ENCODE assay signal across 15 cellular contexts in genomic region chr20:17298169-17298568, GRCh38.
DNase-seq lines count a peak whose midpoint lies in the region; ATAC-seq and TF ChIP-seq lines count a peak whose summit lies in the region.
"Had no signal": no experiment of that assay in that cellular context is flagged by ENCODE, and none has a peak within 500 bp of the region (broad histone marks: within the 10 kb centered on the region; RNA-seq: fewer than 3 reads in every experiment).

No MANE protein-coding gene starts in this region.

- no peaks in the 10 kb centered on the region for H3F3A ChIP-seq in GM23338 (replicated peaks; ENCODE audit: low read depth)

- in situ Hi-C loops in GM13976 (cut with MboI; ENCODE audit: low sequenced_read_pairs, unreplicated experiment), result no loop called here

- H3K27ac ChIP-seq in A673 (ENCODE audit: low read depth, low read length, poor library complexity, severe bottlenecking) (peak overlapping the region; percentile 34), GM23338 (ENCODE audit: low read depth) (no peak overlapping the region), foreskin keratinocyte (no peak overlapping the region)
- H3K27ac ChIP-seq: 22Rv1; BLaER1 treated with 17β-estradiol and CSF1 and Interleukin-3, amounts not matched to agents 10 nM and 100 nM had no signal

- CTCF ChIA-PET in A673 (lab: Charles Lee), result interaction anchor here (1.0 kb wide), 1 partner anchor 16 kb away, joined by 3 read pairs; no protein-coding TSS in a partner anchor
- CTCF ChIA-PET in T-cell (lab: Charles Lee), result interaction anchor here in 1 of 2 donors (0.6 kb wide), 1 partner anchor 1934 kb away, joined by 3 read pairs; no protein-coding TSS in a partner anchor

- no peak for ATAC-seq in GM23338
- peak; percentile 46 for ATAC-seq in foreskin keratinocyte
- no peak for ATAC-seq in T-cell (replicated peaks in 1 of 4)
- ATAC-seq: HepG2 had no signal

- POLR2A ChIA-PET in A673 (lab: Charles Lee; ENCODE audit: low non-redundant PET) (interaction anchor here (0.7 kb wide), 1 partner anchor 15 kb away, joined by 4 read pairs; no protein-coding TSS in a partner anchor), T-cell (lab: Charles Lee) (no interaction called here)

- H3K9me3 Mint-ChIP-seq in GM23338 (no peaks in the 10 kb centered on the region), immature natural killer cell (peaks cover 0 to 1% (median 0%) of the 10 kb centered on the region in 6 donors), T-cell (peaks cover 0 to 5% (median 0%) of the 10 kb centered on the region in 3 donors)

- H3K36me3 Mint-ChIP-seq in GM23338 (ENCODE audit: low read depth), result no peaks in the 10 kb centered on the region; the same call in 2 of the 3 replicates
- no peaks in the 10 kb centered on the region for H3K36me3 Mint-ChIP-seq in immature natural killer cell
- no peaks in the 10 kb centered on the region for H3K36me3 Mint-ChIP-seq in T-cell
- H3K36me3 Mint-ChIP-seq: CD4-positive, CD25-positive, alpha-beta regulatory T cell had no signal

- H3K27me3 ChIP-seq in A673 (replicated peaks; ENCODE audit: insufficient read depth, low read depth, low read length, poor library complexity) (no peaks in the 10 kb centered on the region), GM23338 (ENCODE audit: insufficient read depth) (no peaks in the 10 kb centered on the region), foreskin keratinocyte (no peaks in the 10 kb centered on the region)
- H3K27me3 ChIP-seq: BLaER1 treated with 17β-estradiol and CSF1 and Interleukin-3, amounts not matched to agents 10 nM and 100 nM had no signal

- no peaks in the 10 kb centered on the region; the same call in 1 of the 2 replicates for H4K20me1 ChIP-seq in GM23338 (replicated peaks; ENCODE audit: insufficient read depth)
- H4K20me1 ChIP-seq: BLaER1 treated with 17β-estradiol and CSF1 and Interleukin-3, amounts not matched to agents 10 nM and 100 nM had no signal

- H3K27ac Mint-ChIP-seq in GM23338 (peak overlapping the region; percentile 66; the same call in 1 of the 2 replicates), immature natural killer cell (no peak overlapping the region), T-cell (no peak overlapping the region)
- H3K27ac Mint-ChIP-seq: CD4-positive, CD25-positive, alpha-beta regulatory T cell had no signal

- H3K4me3 Mint-ChIP-seq in GM23338, result no peak overlapping the region
- no peak overlapping the region for H3K4me3 Mint-ChIP-seq in immature natural killer cell
- H3K4me3 Mint-ChIP-seq in T-cell, result no peak overlapping the region
- H3K4me3 Mint-ChIP-seq: CD4-positive, CD25-positive, alpha-beta regulatory T cell had no signal

- H3K79me2 ChIP-seq in GM23338 (replicated peaks; ENCODE audit: insufficient read depth), result no peaks in the 10 kb centered on the region

- no peak overlapping the region for H3K4me3 ChIP-seq in A673 (ENCODE audit: low read depth, low read length, poor library complexity, severe bottlenecking)
- no peak overlapping the region for H3K4me3 ChIP-seq in GM23338
- H3K4me3 ChIP-seq: BLaER1 treated with 17β-estradiol and CSF1 and Interleukin-3, amounts not matched to agents 10 nM and 100 nM had no signal

- peaks cover 11% of the 10 kb centered on the region for H3K9me3 ChIP-seq in A673 (ENCODE audit: low read depth, low read length, poor library complexity, severe bottlenecking)
- H3K9me3 ChIP-seq: BLaER1 treated with 17β-estradiol and CSF1 and Interleukin-3, amounts not matched to agents 10 nM and 100 nM had no signal

- no peak overlapping the region for H2AFZ ChIP-seq in GM23338

- peak; percentile 76 for DNase-seq in A673 (ENCODE audit: low spot score)
- no peak for DNase-seq in GM23338 (ENCODE audit: low spot score)
- peak; percentile 38 for DNase-seq in RKO (ENCODE audit: low spot score)
- DNase-seq in foreskin keratinocyte, result no peak
- DNase-seq in NCI-H1417 treated with DMSO at 0.1 percent for 48 hours (lab: John Stamatoyannopoulos, UW), result no peak
- no peak for DNase-seq in GM13976 (ENCODE audit: low spot score)
- DNase-seq in immature natural killer cell, result no peak
- no peak for DNase-seq in T-cell
- DNase-seq: AML-193; CD4-positive, CD25-positive, alpha-beta regulatory T cell; DMS53; H7 had no signal

- peaks cover 53% of the 10 kb centered on the region for H3K4me1 ChIP-seq in A673 (ENCODE audit: insufficient read depth, low read length, poor library complexity, severe bottlenecking)
- H3K4me1 ChIP-seq in GM23338 (ENCODE audit: insufficient read depth), result no peaks in the 10 kb centered on the region
- peaks cover 2% of the 10 kb centered on the region for H3K4me1 ChIP-seq in foreskin keratinocyte
- H3K4me1 ChIP-seq: BLaER1 treated with 17β-estradiol and CSF1 and Interleukin-3, amounts not matched to agents 10 nM and 100 nM had no signal

- intact Hi-C loops in A673 (cut with micrococcal nuclease; ENCODE audit: unreplicated experiment), result loop anchor here (5.0 kb wide), 1 partner anchor 126 kb away; no protein-coding TSS in a partner anchor

- H3K27me3 Mint-ChIP-seq in GM23338 (ENCODE audit: insufficient read depth, low read depth, poor library complexity) (no peaks in the 10 kb centered on the region), immature natural killer cell (ENCODE audit: low read depth in 3 of 3) (peaks cover 1 to 10% (median 3%) of the 10 kb centered on the region in 3 donors), T-cell (peaks cover 2 to 14% of the 10 kb centered on the region in 2 donors)

- H3K4me2 ChIP-seq in GM23338, result no peak overlapping the region
- H3K4me2 ChIP-seq: BLaER1 treated with 17β-estradiol and CSF1 and Interleukin-3, amounts not matched to agents 10 nM and 100 nM had no signal

- H3K4me1 Mint-ChIP-seq in GM23338, result no peaks in the 10 kb centered on the region
- no peaks in the 10 kb centered on the region for H3K4me1 Mint-ChIP-seq in immature natural killer cell
- H3K4me1 Mint-ChIP-seq in T-cell, result no peaks in the 10 kb centered on the region
- H3K4me1 Mint-ChIP-seq: CD4-positive, CD25-positive, alpha-beta regulatory T cell had no signal

- TF ChIP-seq CTCF in A673 (conservative IDR thresholded peaks at IDR 0.05; ENCODE audit: low read depth, low read length) (0 out of 2 replicates have a peak, but pooled peaks have one; percentile 11), GM23338 (conservative IDR thresholded peaks at IDR 0.05; ENCODE audit: low read depth in 2 of 2) (no peak), foreskin keratinocyte (conservative IDR thresholded peaks at IDR 0.05) (no peak), GM13976 (IDR thresholded peaks at IDR 0.05; ENCODE audit: borderline replicate concordance, control extremely low read depth, extremely low read depth, insufficient read depth, missing control alignments) (no peak)

- BruUV-seq in A673 (replicated peaks; lab: Mats Ljungman, UMichigan), result no TSS peak

- H3K36me3 ChIP-seq in A673 (ENCODE audit: insufficient read depth, low read length, poor library complexity, severe bottlenecking) (peaks cover 10% of the 10 kb centered on the region), GM23338 (ENCODE audit: insufficient read depth) (no peaks in the 10 kb centered on the region)
- H3K36me3 ChIP-seq: BLaER1 treated with 17β-estradiol and CSF1 and Interleukin-3, amounts not matched to agents 10 nM and 100 nM had no signal

- no peaks in the 10 kb centered on the region for H3K9me2 ChIP-seq in GM23338 (ENCODE audit: insufficient read depth)

TF ChIP-seq in GM23338, 12 proteins besides CTCF, POLR2A, EP300 and RAD21:
- no peak for TF ChIP-seq ZNF331 (CRISPR knock-in tag; IDR thresholded peaks at IDR 0.05; ENCODE audit: low read depth)
- no peak for TF ChIP-seq CREB1 (CRISPR knock-in tag; IDR thresholded peaks at IDR 0.05; ENCODE audit: low read depth)
- no peak for TF ChIP-seq JUNB (IDR thresholded peaks at IDR 0.05; ENCODE audit: unreplicated experiment)
TF ChIP-seq in GM23338: peak in this region for 0.

Comparison
In these comparisons a context has a peak if more than half of its experiments do, and no peak if none do; other contexts are left out.
1. DNase-seq: peak in A673 (single experiment) and RKO (single experiment); none in GM23338 (single experiment), foreskin keratinocyte (0 of 2), NCI-H1417 treated with DMSO at 0.1 percent for 48 hours (single experiment), GM13976 (single experiment), immature natural killer cell (0 of 3) and T-cell (0 of 34).